In the genomic region with DNA sequence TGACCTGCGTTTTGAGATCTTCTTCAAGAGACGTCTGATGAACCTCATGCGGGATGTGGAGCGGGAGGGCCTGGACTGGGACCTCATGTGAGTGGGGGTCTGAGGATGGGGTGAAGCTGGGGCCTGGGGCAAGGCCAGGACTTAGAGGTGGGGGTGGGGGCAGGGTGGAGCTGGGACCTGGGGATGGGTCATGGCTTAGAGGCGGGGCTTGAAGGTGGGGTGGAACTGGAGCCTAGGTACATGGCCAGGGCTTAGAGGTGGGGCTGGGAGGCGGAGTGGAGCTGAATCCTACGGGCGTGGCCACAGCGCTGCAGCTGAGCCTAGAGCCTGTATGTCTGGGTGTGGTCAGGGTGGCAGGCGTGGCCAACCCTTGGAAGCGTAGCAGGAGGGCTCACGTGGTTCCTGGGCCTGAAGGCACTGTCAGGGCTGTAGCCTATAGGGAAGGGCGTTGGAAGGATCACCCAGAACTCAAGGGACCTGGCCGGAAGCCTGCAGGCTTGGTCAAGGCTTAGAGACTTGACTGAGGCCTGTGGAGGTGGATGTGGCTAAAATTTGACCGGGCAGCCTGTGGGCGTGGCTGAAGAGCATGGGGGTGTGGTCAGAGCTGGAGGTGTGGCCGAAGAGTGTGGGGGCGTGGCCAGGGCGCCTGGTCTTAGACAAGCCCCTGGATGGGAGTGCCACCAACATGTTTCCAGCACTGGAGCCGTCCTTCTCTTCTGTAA, we compare ENCODE assay signal across 8 cellular contexts. TPM values are rescaled to one million over a fixed set of nuclear protein-coding genes. Genes with fewer than 3 reads are reported as not detected.
DNase-seq lines count a peak whose midpoint lies in the region; ATAC-seq, FAIRE-seq and TF ChIP-seq lines count a peak whose summit lies in the region.

No MANE protein-coding gene starts in this region.

- peaks cover 30 to 33% of the 10 kb centered on the region in 2 experiments for H3K36me3 ChIP-seq in keratinocyte (ENCODE audit: control insufficient read depth in 2 of 2, extremely low read depth in 1 of 2, insufficient read depth in 2 of 2, low read length in 2 of 2)

- FAIRE-seq in keratinocyte (lab: Jason Lieb, UNC), result peak; percentile 82

- no peak overlapping the region for H3K9ac ChIP-seq in keratinocyte (ENCODE audit: control insufficient read depth, extremely low read depth, insufficient read depth, low read length)

- peaks cover 14% of the 10 kb centered on the region for H3K4me1 ChIP-seq in keratinocyte (ENCODE audit: control insufficient read depth, extremely low read depth, insufficient read depth, low read length)

- no peaks in the 10 kb centered on the region for H3K9me3 ChIP-seq in keratinocyte (ENCODE audit: control insufficient read depth, low read depth, low read length)

- no peaks in the 10 kb centered on the region for H3K79me2 ChIP-seq in keratinocyte (ENCODE audit: control insufficient read depth, insufficient read depth, low read length)

- dilution Hi-C loops in keratinocyte (cut with MboI; ENCODE audit: extremely low pct_ligation_motif_present, low sequenced_read_pairs), result no loop called here

- H3K27me3 ChIP-seq in keratinocyte (ENCODE audit: control insufficient read depth, extremely low read depth, insufficient read depth, low read length), result no peaks in the 10 kb centered on the region

- ATAC-seq in GM19035 (IDR thresholded peaks at IDR 0.05; ENCODE audit: unreplicated experiment) (no peak), HG03571 (IDR thresholded peaks at IDR 0.05; ENCODE audit: unreplicated experiment) (no peak), GM18909 (IDR thresholded peaks at IDR 0.05; ENCODE audit: poor library complexity, unreplicated experiment) (no peak)

- H2AFZ ChIP-seq in keratinocyte (ENCODE audit: control insufficient read depth, low read length), result peak overlapping the region; percentile 61

- no peak for TF ChIP-seq CTCF in GM13976 (IDR thresholded peaks at IDR 0.05; ENCODE audit: borderline replicate concordance, control extremely low read depth, extremely low read depth, insufficient read depth, missing control alignments)
- no peak for TF ChIP-seq CTCF in keratinocyte (optimal IDR thresholded peaks at IDR 0.05 in 1 of 3, IDR thresholded peaks at IDR 0.05 in 1 of 3, conservative IDR thresholded peaks at IDR 0.05 in 1 of 3; ENCODE audit: extremely low read depth in 1 of 3, insufficient read depth in 2 of 3, low read length in 3 of 3)

- peak overlapping the region; percentile 55 for H3K27ac ChIP-seq in keratinocyte (ENCODE audit: control insufficient read depth, insufficient read depth, low read length)

- H4K20me1 ChIP-seq in keratinocyte (ENCODE audit: control insufficient read depth, extremely low read depth, insufficient read depth, low read length), result peaks cover 2% of the 10 kb centered on the region

- no peaks in the 10 kb centered on the region for H3K9me1 ChIP-seq in keratinocyte (ENCODE audit: control insufficient read depth, extremely low read depth, insufficient read depth, low read length)

- DNase-seq in AG08395 (ENCODE audit: low spot score) (peak; percentile 73), GM13976 (ENCODE audit: low spot score) (peak; percentile 87), NOMO-1 treated with DMSO at 0.1 percent for 48 hours (lab: John Stamatoyannopoulos, UW; ENCODE audit: unreplicated experiment) (peak; percentile 27), astrocyte of the hippocampus (ENCODE audit: low read depth, low spot score) (peak; percentile 52), keratinocyte (ENCODE audit: low read depth, low spot score) (peak; percentile 66)

- in situ Hi-C loops in GM13976 (cut with MboI; ENCODE audit: low sequenced_read_pairs, unreplicated experiment), result no loop called here

- no peak overlapping the region for H3K4me3 ChIP-seq in keratinocyte (ENCODE audit: control insufficient read depth in 2 of 3, extremely low read depth in 1 of 3, insufficient read depth in 2 of 3, low read depth in 1 of 3, low read length in 3 of 3)

- H3K4me2 ChIP-seq in keratinocyte (ENCODE audit: control insufficient read depth, extremely low read depth, insufficient read depth, low read depth, low read length), result peak overlapping the region; percentile 65

RNA-seq across cellular contexts. Expression of a gene that starts 24.2 kb away (rescaled TPM):
- polyA plus RNA-seq in keratinocyte, result 89.4 to 126 TPM (median 90.9 TPM) in 3 replicates
- 11.8 TPM for polyA plus RNA-seq in keratinocyte (2011; ENCODE audit: low read depth)
- 42.5 and 49.8 TPM in 2 replicates for polyA plus RNA-seq in keratinocyte (2011; cell fraction: cytosol; rRNA removed)
- 116 and 131 TPM in 2 replicates for polyA plus RNA-seq in keratinocyte (2011; cell fraction: nucleus; rRNA removed)
- 45.1 and 73.2 TPM in 2 replicates for polyA plus RNA-seq in keratinocyte (2012; ENCODE audit: low replicate concordance)
- polyA minus RNA-seq in keratinocyte, result 141 to 280 TPM (median 191 TPM) in 3 replicates
- 116 TPM for polyA minus RNA-seq in keratinocyte (2011; cell fraction: cytosol; rRNA and poly(A)+ RNA removed)
- 120 and 124 TPM in 2 replicates for polyA minus RNA-seq in keratinocyte (2011; cell fraction: nucleus; rRNA and poly(A)+ RNA removed)

Comparison
In these comparisons a context has a peak if more than half of its experiments do, and no peak if none do; other contexts are left out.
1. DNase-seq: peak in every context shown above with its lines; median percentile 87 in GM13976; 73 in AG08395; 66 in keratinocyte; 52 in astrocyte of the hippocampus; 27 in NOMO-1 treated with DMSO at 0.1 percent for 48 hours.